8 cellular contexts compared by ENCODE assay signal in the genomic region with DNA sequence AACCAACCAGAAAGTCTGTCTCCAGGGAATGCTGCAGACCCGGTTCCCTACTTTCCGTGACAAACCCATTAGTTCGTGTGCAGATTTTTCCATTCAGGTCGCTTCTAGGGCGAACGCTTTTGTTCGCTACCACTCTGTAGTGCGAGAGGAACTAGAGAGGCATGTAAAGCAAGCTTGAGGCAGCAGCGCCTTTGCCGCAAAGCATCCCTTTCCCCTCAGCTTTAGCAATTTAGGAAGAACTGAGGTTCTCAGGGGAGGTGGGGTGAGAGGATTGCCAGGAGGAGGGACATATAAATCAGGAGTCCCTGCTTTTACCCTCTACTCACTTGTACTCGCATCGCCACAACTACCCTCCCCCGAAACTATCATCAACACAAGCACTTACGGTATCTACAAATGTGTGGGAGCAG. TPM values are rescaled to one million over a fixed set of nuclear protein-coding genes. Genes with fewer than 3 reads are reported as not detected.
A peak's percentile ranks its signal among the peaks of the same experiment; 100 is the strongest.
DNase-seq lines count a peak whose midpoint lies in the region; ATAC-seq and TF ChIP-seq lines count a peak whose summit lies in the region.

No MANE protein-coding gene starts in this region.

- H3K4me3 ChIP-seq in mesendoderm (ENCODE audit: low read length) (peak overlapping the region; percentile 37), tibial artery (peak overlapping the region; percentile 55 to 61)

- no peaks in the 10 kb centered on the region for H3K79me2 ChIP-seq in mesendoderm (ENCODE audit: control insufficient read depth, insufficient read depth, low read length)

- H3K36me3 ChIP-seq in mesendoderm (ENCODE audit: control insufficient read depth, insufficient read depth, low read length): no peaks in the 10 kb centered on the region
- no peaks in the 10 kb centered on the region for H3K36me3 ChIP-seq in tibial artery

- no peaks in the 10 kb centered on the region for H3K27me3 ChIP-seq in mesendoderm (ENCODE audit: insufficient read depth, low read length, poor library complexity)
- H3K27me3 ChIP-seq in tibial artery: peaks cover 0 to 12% of the 10 kb centered on the region in 2 donors

- DNase-seq in DMS79 treated with DMSO at 0.1 percent for 48 hours (lab: John Stamatoyannopoulos, UW): peak; percentile 4
- no peak for DNase-seq in DMS79 (lab: John Stamatoyannopoulos, UW)
- peak; percentile 78 for DNase-seq in SKM-1 treated with dmso at 0.1 percent for 144 hours (lab: John Stamatoyannopoulos, UW; ENCODE audit: unreplicated experiment)
- DNase-seq in epidermal melanocyte (ENCODE audit: insufficient read length, low spot score): peak; percentile 22
- peak; percentile 81 for DNase-seq in mesendoderm
- peak in 1 of 2 donors; percentile 21 for DNase-seq in tibial artery
- DNase-seq in central memory CD4-positive, alpha-beta T cell: no peak

- H3K56ac ChIP-seq in mesendoderm (ENCODE audit: low read length): peak overlapping the region; percentile 35

- H3K9ac ChIP-seq in mesendoderm (ENCODE audit: low read length): peak overlapping the region; percentile 40

- no peaks in the 10 kb centered on the region for H3K9me3 ChIP-seq in tibial artery

- no peaks in the 10 kb centered on the region for H3K79me1 ChIP-seq in mesendoderm (ENCODE audit: low read length)

- peak overlapping the region; percentile 75 for H3K4me2 ChIP-seq in mesendoderm (ENCODE audit: low read length)

- H2BK120ac ChIP-seq in mesendoderm (ENCODE audit: low read depth, low read length): no peak overlapping the region

- TF ChIP-seq CTCF in tibial artery (IDR thresholded peaks at IDR 0.05): no peak

- no peak overlapping the region for H3K23ac ChIP-seq in mesendoderm (ENCODE audit: low read length)

- H2BK5ac ChIP-seq in mesendoderm (ENCODE audit: low read length): no peak overlapping the region

- intact Hi-C loops in tibial artery (cut with DNase I; ENCODE audit: low total_unique reads): no loop called here

- no peak overlapping the region for H4K8ac ChIP-seq in mesendoderm (ENCODE audit: low read depth, low read length)

- ATAC-seq in HG03159 (IDR thresholded peaks at IDR 0.05; ENCODE audit: unreplicated experiment): peak; percentile 28

- no peak overlapping the region for H3K27ac ChIP-seq in mesendoderm (ENCODE audit: low read depth, low read length)
- no peak overlapping the region for H3K27ac ChIP-seq in tibial artery

- H2BK15ac ChIP-seq in mesendoderm (replicated peaks; ENCODE audit: low read depth): no peak overlapping the region

- no CpG with 5 or more reads among the region's 14 CpGs for WGBS in mesendoderm (ENCODE audit: extremely low coverage, insufficient coverage, low lambda C conversion rate)

- no peak overlapping the region for H2AK5ac ChIP-seq in mesendoderm (ENCODE audit: low read length)

- H3K18ac ChIP-seq in mesendoderm (ENCODE audit: low read length): peak overlapping the region; percentile 34

- no peak overlapping the region for H4K5ac ChIP-seq in mesendoderm (ENCODE audit: low read length)

- peaks cover 6% of the 10 kb centered on the region for H3K4me1 ChIP-seq in mesendoderm (ENCODE audit: control insufficient read depth, low read depth, low read length)
- peaks cover 0 to 21% (median 12%) of the 10 kb centered on the region in 4 donors for H3K4me1 ChIP-seq in tibial artery

- no peak overlapping the region for H3K4ac ChIP-seq in mesendoderm (ENCODE audit: low read depth, low read length)

RNA-seq across cellular contexts. Expression of gene ZNF804A, which starts 0.8 kb away (rescaled TPM):
- 2.0 TPM for polyA plus RNA-seq in mesendoderm (2013, experiment 1 of 2)
- 2.0 TPM for polyA plus RNA-seq in mesendoderm (2013, experiment 2 of 2)

Comparison
In these comparisons a context has a peak if more than half of its experiments do, and no peak if none do; other contexts are left out.
1. DNase-seq: peak in DMS79 treated with DMSO at 0.1 percent for 48 hours (single experiment), SKM-1 treated with dmso at 0.1 percent for 144 hours (single experiment), epidermal melanocyte (single experiment) and mesendoderm (single experiment); none in DMS79 (single experiment) and central memory CD4-positive, alpha-beta T cell (single experiment).